ENCODE assay signal across 8 cellular contexts in genomic region chr7:12244129-12244528, GRCh38. TPM values are rescaled to one million over a fixed set of nuclear protein-coding genes. Genes with fewer than 3 reads are reported as not detected.
DNase-seq lines count a peak whose midpoint lies in the region; ATAC-seq lines count a peak whose summit lies in the region.

No MANE protein-coding gene starts in this region.

- DNase-seq in NCI-H1417 (lab: John Stamatoyannopoulos, UW) (peak in 2 of 3 experiments; percentile 16 to 58), NCI-H1417 treated with DMSO at 0.1 percent for 48 hours (lab: John Stamatoyannopoulos, UW) (no peak), NCI-H146 (lab: John Stamatoyannopoulos, UW) (peak; percentile 64), dermis microvascular lymphatic vessel endothelial cell (ENCODE audit: low read depth in 2 of 2) (peak; percentile 9 to 56), renal cortical epithelial cell (ENCODE audit: low read depth) (peak; percentile 19)
- no peak for DNase-seq in effector CD4-positive, alpha-beta T cell

- ATAC-seq in HG03159 (IDR thresholded peaks at IDR 0.05; ENCODE audit: unreplicated experiment), result no peak
- no peak for ATAC-seq in GM21737 (IDR thresholded peaks at IDR 0.05; ENCODE audit: unreplicated experiment)

RNA-seq across cellular contexts. Expression of gene TMEM106B, which starts 33.0 kb away (rescaled TPM):
- total RNA-seq in dermis microvascular lymphatic vessel endothelial cell (21.1 and 29.6 TPM in 2 replicates), renal cortical epithelial cell (98.5 and 117 TPM in 2 replicates)

Comparison
In these comparisons a context has a peak if more than half of its experiments do, and no peak if none do; other contexts are left out.
1. DNase-seq: peak in NCI-H1417 (2 of 3), NCI-H146 (single experiment), dermis microvascular lymphatic vessel endothelial cell (2 of 2) and renal cortical epithelial cell (single experiment); none in NCI-H1417 treated with DMSO at 0.1 percent for 48 hours (single experiment) and effector CD4-positive, alpha-beta T cell (single experiment).